ENCODE assay signal across 14 cellular contexts in the genomic region with DNA sequence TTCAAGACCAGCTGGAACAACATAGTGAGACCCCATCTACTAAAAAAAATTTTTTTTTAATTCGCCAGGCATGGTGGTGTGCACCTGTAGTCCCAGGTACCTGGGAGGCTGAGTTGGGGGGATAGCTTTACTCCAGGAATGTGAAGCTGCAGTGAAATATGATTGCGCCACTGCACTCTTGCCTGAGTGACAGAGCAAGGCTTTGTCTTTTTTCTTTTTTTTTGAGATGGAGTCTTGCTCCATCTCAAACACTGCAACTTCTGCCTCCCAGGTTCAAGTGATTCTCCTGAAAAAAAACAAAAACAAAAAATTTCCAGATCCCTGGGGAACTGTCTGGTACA. TPM values are rescaled to one million over a fixed set of nuclear protein-coding genes. Genes with fewer than 3 reads are reported as not detected.
A peak's percentile ranks its signal among the peaks of the same experiment; 100 is the strongest.
DNase-seq lines count a peak whose midpoint lies in the region; ATAC-seq and TF ChIP-seq lines count a peak whose summit lies in the region.
"Had no signal": no experiment of that assay in that cellular context is flagged by ENCODE, and none has a peak within 500 bp of the region (broad histone marks: within the 10 kb centered on the region; RNA-seq: fewer than 3 reads in every experiment).

No MANE protein-coding gene starts in this region.

- H3K36me3 ChIP-seq in SK-N-SH (replicated peaks in 1 of 2; ENCODE audit: control insufficient read depth in 1 of 2, insufficient read depth in 2 of 2, low read length in 1 of 2): peaks cover 27 to 49% of the 10 kb centered on the region in 2 experiments
- peaks cover 42% of the 10 kb centered on the region for H3K36me3 ChIP-seq in OCI-LY3 (replicated peaks; ENCODE audit: low read depth, low read length)
- peaks cover 10% of the 10 kb centered on the region for H3K36me3 ChIP-seq in smooth muscle cell (ENCODE audit: low read depth)
- H3K36me3 ChIP-seq in colonic mucosa: peaks cover 6% of the 10 kb centered on the region

- H3K9ac ChIP-seq in SK-N-SH: no peak overlapping the region
- no peak overlapping the region for H3K9ac ChIP-seq in OCI-LY3 (ENCODE audit: low read length)
- H3K9ac ChIP-seq in smooth muscle cell (ENCODE audit: low read depth): no peak overlapping the region
- H3K9ac ChIP-seq in colonic mucosa (ENCODE audit: low read depth in 2 of 2, low read length in 2 of 2): no peak overlapping the region

- H3K4me3 ChIP-seq in SK-N-SH (ENCODE audit: low read depth in 2 of 2, low read length in 1 of 2) (no peak overlapping the region), OCI-LY3 (ENCODE audit: low read length) (no peak overlapping the region), smooth muscle cell (no peak overlapping the region), colonic mucosa (no peak overlapping the region)
- H3K4me3 ChIP-seq: lung had no signal

- CTCF ChIA-PET in SK-N-SH (lab: Yijun Ruan, JAX): interaction anchor here (1.0 to 2.2 kb wide), 6 partner anchors 10 to 267 kb away, joined by 3 to 9 read pairs (median 6); no protein-coding TSS in a partner anchor

- no peak for TF ChIP-seq RAD21 in SK-N-SH (IDR thresholded peaks at IDR 0.05; ENCODE audit: low read length)

- peaks cover 91% of the 10 kb centered on the region for H3K36me3 Mint-ChIP-seq in dendritic cell treated with granulocyte-macrophage colony-stimulating factor and Interleukin-4, amounts not matched to agents 40 ng/mL and 50 ng/mL, for 4 days (ENCODE audit: low read depth)

- H3K4me2 ChIP-seq in SK-N-SH: no peak overlapping the region
- H3K4me2 ChIP-seq in OCI-LY3 (ENCODE audit: low read length): peak overlapping the region; percentile 38
- no peak overlapping the region for H3K4me2 ChIP-seq in smooth muscle cell

- H3K4me1 ChIP-seq in SK-N-SH (ENCODE audit: control insufficient read depth in 1 of 2, insufficient read depth in 2 of 2, low read depth in 1 of 2, low read length in 1 of 2) (peaks cover 6 to 11% of the 10 kb centered on the region in 2 experiments; a peak in 2 of 4 replicates), OCI-LY3 (ENCODE audit: low read length) (peaks cover 13% of the 10 kb centered on the region), smooth muscle cell (ENCODE audit: low read depth) (no peaks in the 10 kb centered on the region), colonic mucosa (no peaks in the 10 kb centered on the region)

- peak overlapping the region; percentile 61 for H3K4me3 Mint-ChIP-seq in dendritic cell treated with granulocyte-macrophage colony-stimulating factor and Interleukin-4, amounts not matched to agents 40 ng/mL and 50 ng/mL, for 4 days
- H3K4me3 Mint-ChIP-seq: CD4-positive, alpha-beta memory T cell; nephron had no signal

- H3K27ac ChIP-seq in SK-N-SH (ENCODE audit: low read depth in 2 of 2, low read length in 1 of 2) (0 out of 4 replicates have a peak overlapping the region, but pooled peaks of 1 of the 2 experiments have one; percentile 9), OCI-LY3 (ENCODE audit: low read length) (peak overlapping the region; percentile 34), smooth muscle cell (ENCODE audit: low read depth) (peak overlapping the region; percentile 62), colonic mucosa (no peak overlapping the region)
- H3K27ac ChIP-seq: 22Rv1 had no signal

- peaks cover 27% of the 10 kb centered on the region for H3K4me1 Mint-ChIP-seq in dendritic cell treated with granulocyte-macrophage colony-stimulating factor and Interleukin-4, amounts not matched to agents 40 ng/mL and 50 ng/mL, for 4 days (ENCODE audit: low read depth)
- H3K4me1 Mint-ChIP-seq: nephron had no signal

- DNase-seq in SK-N-SH: no peak
- DNase-seq in smooth muscle cell (lab: John Stamatoyannopoulos, UW; ENCODE audit: unreplicated experiment): no peak
- no peak for DNase-seq in colonic mucosa
- DNase-seq: activated gamma-delta T cell treated with Interleukin-2 at 50 U/mL for 16 hours; CD4-positive, alpha-beta memory T cell; NCI-H146 had no signal

- no peaks in the 10 kb centered on the region for H3K9me3 ChIP-seq in SK-N-SH
- H3K9me3 ChIP-seq in OCI-LY3 (ENCODE audit: insufficient read depth, low read length): no peaks in the 10 kb centered on the region
- H3K9me3 ChIP-seq in smooth muscle cell (replicated peaks; ENCODE audit: low read depth): no peaks in the 10 kb centered on the region
- no peaks in the 10 kb centered on the region for H3K9me3 ChIP-seq in colonic mucosa

- H4K20me1 ChIP-seq in SK-N-SH (ENCODE audit: insufficient read depth) (no peaks in the 10 kb centered on the region), OCI-LY3 (ENCODE audit: insufficient read depth, low read length) (no peaks in the 10 kb centered on the region; the same call in 1 of the 2 replicates), smooth muscle cell (ENCODE audit: low read depth) (no peaks in the 10 kb centered on the region)

- no peaks in the 10 kb centered on the region for H3K9me2 ChIP-seq in SK-N-SH

- no peaks in the 10 kb centered on the region for H3K79me2 ChIP-seq in SK-N-SH (ENCODE audit: insufficient read depth)
- no peaks in the 10 kb centered on the region for H3K79me2 ChIP-seq in OCI-LY3 (ENCODE audit: low read length)
- H3K79me2 ChIP-seq in smooth muscle cell (ENCODE audit: low read depth): no peaks in the 10 kb centered on the region

- no peaks in the 10 kb centered on the region for H3K9me3 Mint-ChIP-seq in dendritic cell treated with granulocyte-macrophage colony-stimulating factor and Interleukin-4, amounts not matched to agents 40 ng/mL and 50 ng/mL, for 4 days
- H3K9me3 Mint-ChIP-seq: CD4-positive, alpha-beta memory T cell; nephron had no signal

- intact Hi-C loops in dendritic cell treated with granulocyte-macrophage colony-stimulating factor and Interleukin-4, amounts not matched to agents 40 ng/mL and 50 ng/mL, for 4 days (cut with micrococcal nuclease): loop anchor here (10.0 kb wide), 1 partner anchor 57 kb away; the partner anchor contains the start of genes UQCR10 and ZMAT5
- intact Hi-C loops in colonic mucosa (cut with DNase I): no loop called here

- H3F3A ChIP-seq in SK-N-SH (replicated peaks; ENCODE audit: insufficient read depth): peaks cover 7% of the 10 kb centered on the region
- peaks cover 7% of the 10 kb centered on the region for H3F3A ChIP-seq in smooth muscle cell (ENCODE audit: low read depth)

- no peak overlapping the region for H2AFZ ChIP-seq in SK-N-SH (ENCODE audit: low read depth)
- no peak overlapping the region for H2AFZ ChIP-seq in OCI-LY3 (ENCODE audit: low read depth, low read length)
- H2AFZ ChIP-seq in smooth muscle cell (ENCODE audit: low read depth): no peak overlapping the region

- H3K27ac Mint-ChIP-seq in dendritic cell treated with granulocyte-macrophage colony-stimulating factor and Interleukin-4, amounts not matched to agents 40 ng/mL and 50 ng/mL, for 4 days: peak overlapping the region; percentile 88
- H3K27ac Mint-ChIP-seq: nephron had no signal

- no peaks in the 10 kb centered on the region for H3K27me3 Mint-ChIP-seq in dendritic cell treated with granulocyte-macrophage colony-stimulating factor and Interleukin-4, amounts not matched to agents 40 ng/mL and 50 ng/mL, for 4 days
- H3K27me3 Mint-ChIP-seq: CD4-positive, alpha-beta memory T cell had no signal

- no peaks in the 10 kb centered on the region for H3K27me3 ChIP-seq in SK-N-SH (ENCODE audit: insufficient read depth)
- no peaks in the 10 kb centered on the region for H3K27me3 ChIP-seq in OCI-LY3 (ENCODE audit: low read depth, low read length)
- no peaks in the 10 kb centered on the region for H3K27me3 ChIP-seq in smooth muscle cell (ENCODE audit: low read depth)
- no peaks in the 10 kb centered on the region for H3K27me3 ChIP-seq in colonic mucosa

- POLR2A ChIA-PET in SK-N-SH (lab: Yijun Ruan, JAX): interaction anchor here (0.8 kb wide), 1 partner anchor 11 kb away, joined by 4 read pairs; no protein-coding TSS in a partner anchor

- 100% methylated on average over 1 of the region's 2 CpGs for WGBS in SK-N-SH (ENCODE audit: low lambda C conversion rate)
- 100% methylated on average over 2 of the region's 2 CpGs for WGBS in smooth muscle cell (ENCODE audit: low lambda C conversion rate)

- no peak for ATAC-seq in SK-N-SH treated with all-trans-retinoic acid at 6 μM for 48 hours
- ATAC-seq in GM18868 (IDR thresholded peaks at IDR 0.05; ENCODE audit: unreplicated experiment): no peak
- ATAC-seq in GM19467 (IDR thresholded peaks at IDR 0.05; ENCODE audit: unreplicated experiment): no peak

- TF ChIP-seq CTCF in SK-N-SH (IDR thresholded peaks at IDR 0.05) (no peak), OCI-LY3 (IDR thresholded peaks at IDR 0.05; ENCODE audit: low read depth, low read length) (no peak), smooth muscle cell (IDR thresholded peaks at IDR 0.05; ENCODE audit: borderline replicate concordance, insufficient read depth, poor library complexity, severe bottlenecking) (no peak), colonic mucosa (IDR thresholded peaks at IDR 0.05) (no peak)

- TF ChIP-seq EP300 in SK-N-SH (IDR thresholded peaks at IDR 0.05; ENCODE audit: borderline replicate concordance in 1 of 2, low read depth in 1 of 2, low read length in 1 of 2): no peak

TF ChIP-seq in SK-N-SH treated with all-trans-retinoic acid at 6 μM for 48 hours, 23 proteins besides CTCF, POLR2A, EP300 and RAD21 (continues in another document):
- peak; percentile 2; the same call in 1 of the 2 replicates for TF ChIP-seq SNAI2 (CRISPR knock-in tag; IDR thresholded peaks at IDR 0.05)
- TF ChIP-seq RARB (CRISPR knock-in tag; IDR thresholded peaks at IDR 0.05): no peak
- no peak for TF ChIP-seq BACH2 (CRISPR knock-in tag; IDR thresholded peaks at IDR 0.05; ENCODE audit: borderline replicate concordance)

RNA-seq across cellular contexts. Expression of gene ASCC2, which starts 16.3 kb away (rescaled TPM):
- polyA plus RNA-seq in SK-N-SH (2012; rRNA removed): 78.6 and 82.0 TPM in 2 replicates
- polyA plus RNA-seq in SK-N-SH (2012; cell fraction: cytosol; rRNA removed): 42.9 and 56.0 TPM in 2 replicates
- 129 and 131 TPM in 2 replicates for polyA plus RNA-seq in SK-N-SH (2012; cell fraction: nucleus; rRNA removed)
- 27.8 and 32.1 TPM in 2 replicates for total RNA-seq in smooth muscle cell
- 58.9 and 81.0 TPM in 2 replicates for polyA plus RNA-seq in smooth muscle cell
- 10 to 100 TPM; 52.8 to 77.0 TPM for total RNA-seq in colonic mucosa

RNA-seq across cellular contexts. Expression of gene UQCR10, which starts 54.6 kb away (rescaled TPM):
- polyA plus RNA-seq in SK-N-SH (2012; rRNA removed) (229 and 248 TPM in 2 replicates), smooth muscle cell (296 and 326 TPM in 2 replicates)
- polyA plus RNA-seq in SK-N-SH (2012; cell fraction: cytosol; rRNA removed): 183 and 224 TPM in 2 replicates
- polyA plus RNA-seq in SK-N-SH (2012; cell fraction: nucleus; rRNA removed): 70.0 and 99.9 TPM in 2 replicates
- total RNA-seq in smooth muscle cell (72.3 and 102 TPM in 2 replicates), colonic mucosa (100 to 1,000 TPM; 171 to 217 TPM)

RNA-seq across cellular contexts. Expression of gene ZMAT5, which starts 55.0 kb away (rescaled TPM):
- polyA plus RNA-seq in SK-N-SH (2012; rRNA removed) (33.5 and 35.0 TPM in 2 replicates), smooth muscle cell (57.0 and 57.8 TPM in 2 replicates)
- polyA plus RNA-seq in SK-N-SH (2012; cell fraction: cytosol; rRNA removed): 15.9 and 25.0 TPM in 2 replicates
- polyA plus RNA-seq in SK-N-SH (2012; cell fraction: nucleus; rRNA removed): 16.8 and 18.9 TPM in 2 replicates
- total RNA-seq in smooth muscle cell (22.7 and 26.0 TPM in 2 replicates), colonic mucosa (10 to 100 TPM; 11.9 to 14.3 TPM)
